35 cellular contexts compared by ENCODE assay signal in the genomic region with DNA sequence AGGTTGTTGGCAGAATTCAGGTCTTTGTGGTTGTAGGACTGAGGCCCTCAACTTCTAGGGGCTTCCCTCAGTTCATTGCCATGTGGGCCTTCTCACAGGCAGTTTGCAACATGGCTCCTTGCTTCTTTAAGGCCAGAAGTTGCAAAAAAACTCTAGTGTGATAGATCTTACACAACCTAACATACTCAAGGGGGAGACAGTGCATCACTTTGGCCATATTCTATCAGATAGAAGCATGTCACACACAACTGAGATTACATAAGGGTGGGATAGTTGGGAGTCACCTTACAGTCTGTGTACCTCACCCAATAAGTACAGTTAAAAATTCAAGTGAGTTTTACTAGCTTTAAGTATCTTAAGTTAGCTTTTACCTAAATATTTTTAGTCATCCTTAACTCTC. TPM values are rescaled to one million over a fixed set of nuclear protein-coding genes. Genes with fewer than 3 reads are reported as not detected.
DNase-seq lines count a peak whose midpoint lies in the region; ATAC-seq lines count a peak whose summit lies in the region.
"Had no signal": no experiment of that assay in that cellular context is flagged by ENCODE, and none has a peak within 500 bp of the region (broad histone marks: within the 10 kb centered on the region; RNA-seq: fewer than 3 reads in every experiment).

No MANE protein-coding gene starts in this region.

- POLR2A ChIA-PET in naive thymus-derived CD4-positive, alpha-beta T cell (lab: Charles Lee): interaction anchor here (0.6 kb wide), 1 partner anchor 26 kb away, joined by 3 read pairs; no protein-coding TSS in a partner anchor

- peak; percentile 35 to 48 for ATAC-seq in activated T-cell treated with anti-CD3 and anti-CD28 coated beads, Interleukin-2, amount 50 U/mL, for 4 hours
- peak; percentile 59 for ATAC-seq in activated T-helper 17 cell treated with anti-CD3 and anti-CD28 coated beads, Interleukin-2, amount 50 U/mL, for 72 hours (replicated peaks)
- ATAC-seq in naive thymus-derived CD4-positive, alpha-beta T cell: peak; percentile 34
- no peak for ATAC-seq in HG02852 (IDR thresholded peaks at IDR 0.05; ENCODE audit: unreplicated experiment)
- ATAC-seq: A549; left lung; stimulated activated naive B cell treated with anti-CD40 and anti-IgM and Interleukin-4, amounts not matched to agents 10 μg/mL and 1 μg/mL and 100 μg/mL, for 72 hours had no signal

- no peak overlapping the region for H3K4me3 ChIP-seq in Jurkat, Clone E6-1 (ENCODE audit: low read length)
- no peak overlapping the region for H3K4me3 ChIP-seq in naive thymus-derived CD4-positive, alpha-beta T cell (ENCODE audit: low read length)
- H3K4me3 ChIP-seq: A549, HAP-1, left lung, Peyer's patch, prostate gland, sigmoid colon, SJSA1, vagina had no signal

- no peaks in the 10 kb centered on the region for H3K4me1 ChIP-seq in naive thymus-derived CD4-positive, alpha-beta T cell (ENCODE audit: control insufficient read depth in 2 of 2, insufficient read depth in 2 of 2, low read length in 2 of 2)
- H3K4me1 ChIP-seq: A549, HAP-1, left lung, Peyer's patch, prostate gland, sigmoid colon, SJSA1, vagina had no signal

- H3K36me3 Mint-ChIP-seq in activated T-cell treated with anti-CD3 and anti-CD28 coated beads, Interleukin-2, amount 50 U/mL, for 4 hours (ENCODE audit: insufficient read depth): no peaks in the 10 kb centered on the region
- H3K36me3 Mint-ChIP-seq in activated T-helper 17 cell treated with anti-CD3 and anti-CD28 coated beads, Interleukin-2, amount 50 U/mL, for 72 hours (ENCODE audit: low read depth): no peaks in the 10 kb centered on the region
- H3K36me3 Mint-ChIP-seq in naive thymus-derived CD4-positive, alpha-beta T cell: peaks cover 12 to 26% (median 16%) of the 10 kb centered on the region in 5 donors
- H3K36me3 Mint-ChIP-seq: immature natural killer cell; stimulated activated naive B cell treated with anti-CD40 and anti-IgM and Interleukin-4, amounts not matched to agents 10 μg/mL and 1 μg/mL and 100 μg/mL, for 72 hours had no signal

- H3K27ac ChIP-seq in naive thymus-derived CD4-positive, alpha-beta T cell (ENCODE audit: low read depth, low read length): no peak overlapping the region
- H3K27ac ChIP-seq: A549, KMS-11, left lung, Peyer's patch, prostate gland, sigmoid colon, SJSA1, vagina had no signal

- CTCF ChIA-PET in naive thymus-derived CD4-positive, alpha-beta T cell (lab: Charles Lee): interaction anchor here (0.6 to 5.1 kb wide), 9 partner anchors 9 to 221 kb away, joined by 3 to 43 read pairs (median 4); no protein-coding TSS in a partner anchor

- no peak overlapping the region for H3K27ac Mint-ChIP-seq in activated T-helper 17 cell treated with anti-CD3 and anti-CD28 coated beads, Interleukin-2, amount 50 U/mL, for 72 hours
- peak overlapping the region in 2 of 9 donors; percentile 13 to 49 for H3K27ac Mint-ChIP-seq in naive thymus-derived CD4-positive, alpha-beta T cell
- H3K27ac Mint-ChIP-seq: dendritic cell treated with granulocyte-macrophage colony-stimulating factor and Interleukin-4, amounts not matched to agents 40 ng/mL and 50 ng/mL, for 4 days; immature natural killer cell; stimulated activated naive B cell treated with anti-CD40 and anti-IgM and Interleukin-4, amounts not matched to agents 10 μg/mL and 1 μg/mL and 100 μg/mL, for 72 hours had no signal

- no peak for DNase-seq in activated T-cell treated with anti-CD3 and anti-CD28 coated beads, Interleukin-2, amount 50 U/mL, for 4 hours
- DNase-seq in activated T-cell treated with anti-CD3 and anti-CD28 coated beads, Interleukin-2, amount 50 U/mL, for 1 hour: no peak
- DNase-seq in Jurkat, Clone E6-1 (ENCODE audit: low read depth, low spot score): peak; percentile 22
- peak in 6 of 9 donors; percentile 10 to 41 (median 26) for DNase-seq in naive thymus-derived CD4-positive, alpha-beta T cell
- DNase-seq in NCI-H446 treated with DMSO at 0.1 percent for 48 hours (lab: John Stamatoyannopoulos, UW): no peak
- DNase-seq in activated CD4-positive, alpha-beta T cell treated with anti-CD3 and anti-CD28 coated beads for 1 hour: no peak
- DNase-seq: activated CD4-positive, alpha-beta T cell treated with anti-CD3 and anti-CD28 coated beads, Interleukin-2, amount 50 U/mL, for 48 hours; activated CD4-positive, CD25-positive, alpha-beta regulatory T cell; activated CD8-positive, alpha-beta memory T cell treated with anti-CD3 and anti-CD28 coated beads, Interleukin-2, amount 50 U/mL, for 48 hours; hypothalamus; immature natural killer cell; left lung; MM.1S; NCI-H1694; NCI-H2171 treated with DMSO at 0.1 percent for 48 hours; NCI-H524 treated with DMSO at 0.1 percent for 48 hours; nucleus accumbens; Peyer's patch; sigmoid colon; stimulated activated naive B cell treated with anti-CD40 and anti-IgM and Interleukin-4, amounts not matched to agents 10 μg/mL and 1 μg/mL and 100 μg/mL, for 72 hours had no signal

- no peaks in the 10 kb centered on the region for H3K27me3 ChIP-seq in naive thymus-derived CD4-positive, alpha-beta T cell (ENCODE audit: control insufficient read depth in 2 of 2, insufficient read depth in 2 of 2, low read length in 2 of 2)
- H3K27me3 ChIP-seq: left lung, Peyer's patch, sigmoid colon, vagina had no signal

- intact Hi-C loops in naive thymus-derived CD4-positive, alpha-beta T cell (cut with micrococcal nuclease): loop anchor here (1.0 to 5.0 kb wide), 3 partner anchors 176 to 221 kb away; no protein-coding TSS in a partner anchor

- H3K9me3 ChIP-seq in naive thymus-derived CD4-positive, alpha-beta T cell (ENCODE audit: control insufficient read depth in 2 of 3, low read length in 3 of 3): no peaks in the 10 kb centered on the region
- H3K9me3 ChIP-seq: HAP-1, Peyer's patch, prostate gland, SJSA1, vagina had no signal

- peaks cover 4% of the 10 kb centered on the region for H3K9me3 Mint-ChIP-seq in activated T-cell treated with anti-CD3 and anti-CD28 coated beads, Interleukin-2, amount 50 U/mL, for 4 hours
- H3K9me3 Mint-ChIP-seq in activated T-helper 17 cell treated with anti-CD3 and anti-CD28 coated beads, Interleukin-2, amount 50 U/mL, for 72 hours: no peaks in the 10 kb centered on the region
- peaks cover 0 to 24% (median 2%) of the 10 kb centered on the region in 11 donors for H3K9me3 Mint-ChIP-seq in naive thymus-derived CD4-positive, alpha-beta T cell

- H3K36me3 ChIP-seq in naive thymus-derived CD4-positive, alpha-beta T cell (ENCODE audit: control insufficient read depth in 2 of 3, insufficient read depth in 3 of 3, low read length in 3 of 3): no peaks in the 10 kb centered on the region
- H3K36me3 ChIP-seq: HAP-1, left lung, Peyer's patch, prostate gland, sigmoid colon, SJSA1, vagina had no signal

- H3K27me3 Mint-ChIP-seq in activated T-cell treated with anti-CD3 and anti-CD28 coated beads, Interleukin-2, amount 50 U/mL, for 4 hours (ENCODE audit: low read depth): no peaks in the 10 kb centered on the region
- H3K27me3 Mint-ChIP-seq in activated T-helper 17 cell treated with anti-CD3 and anti-CD28 coated beads, Interleukin-2, amount 50 U/mL, for 72 hours: no peaks in the 10 kb centered on the region
- no peaks in the 10 kb centered on the region for H3K27me3 Mint-ChIP-seq in naive thymus-derived CD4-positive, alpha-beta T cell
- H3K27me3 Mint-ChIP-seq: activated naive CD8-positive, alpha-beta T cell; dendritic cell treated with granulocyte-macrophage colony-stimulating factor and Interleukin-4, amounts not matched to agents 40 ng/mL and 50 ng/mL, for 4 days had no signal

- H3K4me1 Mint-ChIP-seq in activated T-cell treated with anti-CD3 and anti-CD28 coated beads, Interleukin-2, amount 50 U/mL, for 4 hours (ENCODE audit: low read depth): peaks cover 8% of the 10 kb centered on the region
- peaks cover 5% of the 10 kb centered on the region for H3K4me1 Mint-ChIP-seq in activated T-helper 17 cell treated with anti-CD3 and anti-CD28 coated beads, Interleukin-2, amount 50 U/mL, for 72 hours
- peaks cover 0 to 14% (median 7%) of the 10 kb centered on the region in 7 donors for H3K4me1 Mint-ChIP-seq in naive thymus-derived CD4-positive, alpha-beta T cell
- H3K4me1 Mint-ChIP-seq: immature natural killer cell; stimulated activated naive B cell treated with anti-CD40 and anti-IgM and Interleukin-4, amounts not matched to agents 10 μg/mL and 1 μg/mL and 100 μg/mL, for 72 hours had no signal

- no peak overlapping the region for H3K4me3 Mint-ChIP-seq in activated T-cell treated with anti-CD3 and anti-CD28 coated beads, Interleukin-2, amount 50 U/mL, for 4 hours
- no peak overlapping the region for H3K4me3 Mint-ChIP-seq in activated T-helper 17 cell treated with anti-CD3 and anti-CD28 coated beads, Interleukin-2, amount 50 U/mL, for 72 hours
- H3K4me3 Mint-ChIP-seq in naive thymus-derived CD4-positive, alpha-beta T cell: no peak overlapping the region
- H3K4me3 Mint-ChIP-seq: activated naive CD8-positive, alpha-beta T cell; dendritic cell treated with granulocyte-macrophage colony-stimulating factor and Interleukin-4, amounts not matched to agents 40 ng/mL and 50 ng/mL, for 4 days; immature natural killer cell; stimulated activated naive B cell treated with anti-CD40 and anti-IgM and Interleukin-4, amounts not matched to agents 10 μg/mL and 1 μg/mL and 100 μg/mL, for 72 hours had no signal

RNA-seq across cellular contexts. Expression of a gene that starts 1.6 kb away (rescaled TPM):
- not detected for total RNA-seq in activated T-cell treated with anti-CD3 and anti-CD28 coated beads, Interleukin-2, amount 50 U/mL, for 4 hours
- not detected for polyA plus RNA-seq in Jurkat, Clone E6-1 (2012; ENCODE audit: insufficient read depth, insufficient read length)
- not detected for total RNA-seq in activated T-helper 17 cell treated with anti-CD3 and anti-CD28 coated beads, Interleukin-2, amount 50 U/mL, for 72 hours
- 1 to 10 TPM in 1 of 5 experiments, under 1 TPM in 4; 0.16 to 1.9 (median 0.34) TPM for total RNA-seq in naive thymus-derived CD4-positive, alpha-beta T cell
- polyA plus RNA-seq in naive thymus-derived CD4-positive, alpha-beta T cell: not detected
- total RNA-seq: astrocyte, cardiac septum, fibroblast of lung, HT1080, Peyer's patch, SJSA1, temporal lobe, vagina had no signal
- polyA plus RNA-seq: A549, fibroblast of lung had no signal

Comparison
In these comparisons a context has a peak if more than half of its experiments do, and no peak if none do; other contexts are left out.
1. DNase-seq: peak in Jurkat, Clone E6-1 (single experiment) and naive thymus-derived CD4-positive, alpha-beta T cell (6 of 9); none in activated T-cell treated with anti-CD3 and anti-CD28 coated beads, Interleukin-2, amount 50 U/mL, for 4 hours (single experiment), activated T-cell treated with anti-CD3 and anti-CD28 coated beads, Interleukin-2, amount 50 U/mL, for 1 hour (single experiment), NCI-H446 treated with DMSO at 0.1 percent for 48 hours (single experiment) and activated CD4-positive, alpha-beta T cell treated with anti-CD3 and anti-CD28 coated beads for 1 hour (single experiment).